Comparison of ENCODE assay signal across 1 cellular context in genomic region chr9:589723-590122, GRCh38.
TF ChIP-seq lines count a peak whose summit lies in the region.

No MANE protein-coding gene starts in this region.

TF ChIP-seq in H1, 55 proteins besides CTCF, POLR2A, EP300 and RAD21 (continued from another document):
- TF ChIP-seq, protein P1, sequence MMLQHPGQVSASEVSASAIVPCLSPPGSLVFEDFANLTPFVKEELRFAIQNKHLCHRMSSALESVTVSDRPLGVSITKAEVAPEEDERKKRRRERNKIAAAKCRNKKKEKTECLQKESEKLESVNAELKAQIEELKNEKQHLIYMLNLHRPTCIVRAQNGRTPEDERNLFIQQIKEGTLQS (IDR thresholded peaks at IDR 0.05; ENCODE audit: insufficient read depth, low read depth, low read length): no peak
TF ChIP-seq in H1: peak in this region for 0.
